ENCODE assay signal across 7 cellular contexts in the genomic region with DNA sequence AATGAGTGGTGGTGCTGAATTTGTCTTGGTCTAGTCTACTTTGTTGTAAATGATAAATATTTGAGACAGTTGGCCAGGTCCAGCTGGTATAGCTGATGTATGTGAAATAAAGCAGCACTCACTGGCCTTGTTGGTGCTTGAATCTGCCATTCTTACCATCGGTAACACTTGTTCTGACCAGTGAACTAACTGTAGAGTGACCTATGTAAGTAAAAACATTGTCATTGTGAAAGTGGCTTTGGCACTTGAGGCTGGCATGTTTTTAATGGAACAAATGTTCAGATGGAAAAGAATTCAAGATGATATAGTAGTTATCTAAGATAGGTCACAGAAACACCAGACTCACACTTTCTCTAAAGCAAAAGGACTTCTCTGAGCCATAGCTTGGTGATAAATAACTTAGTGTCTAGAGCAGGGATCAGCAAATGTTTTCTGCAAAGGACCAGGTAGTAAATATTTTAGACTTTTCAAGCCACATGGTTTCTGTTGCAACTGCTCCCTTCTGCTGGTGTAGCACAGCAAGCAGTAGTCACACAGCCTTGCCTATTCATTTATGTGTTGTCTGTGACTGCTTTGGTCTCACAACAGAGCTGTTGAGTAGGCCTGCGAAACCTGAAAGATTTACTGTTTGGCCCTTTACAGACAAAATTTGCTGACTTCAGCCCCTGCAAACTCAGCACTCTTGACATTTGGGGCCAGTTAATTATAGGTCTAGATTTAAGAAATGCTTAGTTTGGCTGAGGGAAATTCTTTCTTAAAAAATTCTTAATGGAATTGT.
DNase-seq lines count a peak whose midpoint lies in the region; ATAC-seq and TF ChIP-seq lines count a peak whose summit lies in the region.
"Not testable (repeated sequence)": the region's sequence is repeated elsewhere in the genome, so short reads cannot be mapped to it uniquely, and the experiment has no call there.

No MANE protein-coding gene starts in this region.

- not testable (repeated sequence) for H4K20me1 ChIP-seq in neural cell (ENCODE audit: insufficient read depth)

- intact Hi-C loops in Right ventricle myocardium superior (cut with DNase I); right cardiac atrium (cut with DNase I); sciatic nerve (cut with DNase I): not testable (repeated sequence)

- not testable (repeated sequence) for H3K9ac ChIP-seq in neural cell (ENCODE audit: low read length)

- H3K79me2 ChIP-seq in neural cell (replicated peaks; ENCODE audit: insufficient read depth, low read length): not testable (repeated sequence)

- not testable (repeated sequence) for TF ChIP-seq RAD21 in neural cell (conservative IDR thresholded peaks at IDR 0.05)

- H3K4me1 Mint-ChIP-seq in type B pancreatic cell (ENCODE audit: unreplicated experiment): not testable (repeated sequence)

- WGBS in right cardiac atrium: 60% methylated on average over 2 of the region's 2 CpGs

- H3K27ac ChIP-seq in caudate nucleus (ENCODE audit: low read depth, low read length) (peak overlapping the region; percentile 52), right cardiac atrium (ENCODE audit: low read length) (peak overlapping the region; percentile 68), neural cell (ENCODE audit: low read length) (peak overlapping the region; percentile 31)

- not testable (repeated sequence) for TF ChIP-seq CTCF in neural cell (IDR thresholded peaks at IDR 0.05; ENCODE audit: poor library complexity, severe bottlenecking); type B pancreatic cell (conservative IDR thresholded peaks at IDR 0.05)

- H3K4me3 Mint-ChIP-seq in type B pancreatic cell: not testable (repeated sequence)

- not testable (repeated sequence) for H3K4me2 ChIP-seq in neural cell (ENCODE audit: low read length)

- ATAC-seq in Right ventricle myocardium superior (ENCODE audit: poor library complexity) (peak; percentile 48), right cardiac atrium (peak; percentile 24 to 51), sciatic nerve (peak; percentile 24)

- H3K9me2 ChIP-seq in neural cell (ENCODE audit: insufficient read depth, low read length): not testable (repeated sequence)

- DNase-seq in NCI-H2227 (lab: John Stamatoyannopoulos, UW; ENCODE audit: unreplicated experiment) (peak; percentile 15), caudate nucleus (lab: John Stamatoyannopoulos, UW) (peak in 3 of 61 donors; percentile 3 to 10 (median 6))
- not testable (repeated sequence) for DNase-seq in Right ventricle myocardium superior; right cardiac atrium; sciatic nerve (ENCODE audit: low spot score); type B pancreatic cell (ENCODE audit: extremely low spot score, unreplicated experiment)

- not testable (repeated sequence) for H3F3A ChIP-seq in neural cell (ENCODE audit: insufficient read depth, low read length, poor library complexity, severe bottlenecking)

- not testable (repeated sequence) for H3K27me3 Mint-ChIP-seq in type B pancreatic cell

- not testable (repeated sequence) for H3K27me3 ChIP-seq in right cardiac atrium (ENCODE audit: control insufficient read depth, insufficient read depth); neural cell (ENCODE audit: insufficient read depth, low read depth, low read length)

- H3K4me3 ChIP-seq in right cardiac atrium (ENCODE audit: low read length); neural cell (ENCODE audit: low read length): not testable (repeated sequence)

- peak overlapping the region; percentile 10 for H3K27ac Mint-ChIP-seq in type B pancreatic cell

- H3K36me3 ChIP-seq in neural cell (ENCODE audit: insufficient read depth, low read length): not testable (repeated sequence)

- not testable (repeated sequence) for H3K36me3 Mint-ChIP-seq in type B pancreatic cell

- TF ChIP-seq EP300 in neural cell (conservative IDR thresholded peaks at IDR 0.05; ENCODE audit: poor library complexity, severe bottlenecking): not testable (repeated sequence)

- H3K9me3 Mint-ChIP-seq in type B pancreatic cell: not testable (repeated sequence)

- not testable (repeated sequence) for H3K9me3 ChIP-seq in right cardiac atrium (ENCODE audit: control insufficient read depth, low read length); neural cell (ENCODE audit: low read length)

- not testable (repeated sequence) for H3K4me1 ChIP-seq in right cardiac atrium (ENCODE audit: control insufficient read depth, insufficient read depth, low read length)

- not testable (repeated sequence) for H2AFZ ChIP-seq in neural cell (ENCODE audit: low read depth, low read length)
